Comparison of ENCODE assay signal across 8 cellular contexts in the genomic region with DNA sequence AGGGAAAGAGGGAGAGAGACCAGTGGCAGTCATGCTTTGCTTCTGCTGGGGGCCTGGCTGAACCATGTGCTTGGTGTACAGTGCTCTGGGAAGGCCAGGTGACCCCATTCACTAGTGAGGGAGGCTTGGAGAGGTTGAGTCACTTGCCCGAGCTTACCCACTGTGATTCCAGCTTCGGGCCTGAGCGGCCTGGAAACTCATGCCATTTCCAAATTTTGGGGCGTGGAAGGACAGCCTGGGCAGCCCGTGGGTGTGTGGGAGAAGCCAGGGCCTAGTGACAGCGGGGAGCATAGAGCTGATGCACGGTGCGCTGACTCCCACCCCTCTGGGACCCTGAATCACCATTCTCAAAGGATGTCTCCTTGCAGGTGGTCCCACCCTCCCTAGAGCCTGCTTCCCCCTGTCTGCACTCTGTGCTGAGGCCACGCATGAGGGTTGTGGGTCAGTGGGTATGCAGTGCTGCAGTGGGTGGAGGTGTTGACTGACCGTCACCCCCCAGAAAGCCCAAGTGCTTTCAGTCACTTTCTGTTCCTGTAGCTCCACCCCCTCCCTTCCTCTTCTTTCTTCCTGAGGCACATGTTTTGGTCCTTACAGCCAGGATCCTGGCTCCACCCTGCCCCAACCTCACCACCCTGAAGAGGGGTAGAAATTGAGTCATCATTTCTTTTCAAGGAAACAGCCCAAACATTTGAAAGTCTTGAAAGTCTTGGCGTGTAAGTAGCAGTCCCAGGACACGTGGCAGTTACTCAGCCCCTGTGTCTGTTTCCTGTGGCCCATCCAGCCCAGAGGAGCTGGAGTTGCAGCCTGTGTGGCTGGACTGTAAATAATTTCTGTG. TPM values are rescaled to one million over a fixed set of nuclear protein-coding genes. Genes with fewer than 3 reads are reported as not detected.
DNase-seq lines count a peak whose midpoint lies in the region; ATAC-seq and TF ChIP-seq lines count a peak whose summit lies in the region.

No MANE protein-coding gene starts in this region.

- DNase-seq in EH (ENCODE audit: low read depth), result peak; percentile 99
- peak; percentile 84 for DNase-seq in Karpas-422
- peak; percentile 84 for DNase-seq in activated CD8-positive, alpha-beta memory T cell treated with anti-CD3 and anti-CD28 coated beads, Interleukin-2, amount 10 ng/mL, durations not matched to agents 7 days and 5 days
- DNase-seq in fibroblast of pulmonary artery (ENCODE audit: low read depth), result peak; percentile 95
- peak; percentile 80 to 81 for DNase-seq in psoas muscle

- peaks cover 80% of the 10 kb centered on the region for H3K4me1 ChIP-seq in Karpas-422 (ENCODE audit: low read length)
- peaks cover 44% of the 10 kb centered on the region for H3K4me1 ChIP-seq in psoas muscle

- peaks cover 70% of the 10 kb centered on the region for H3K79me2 ChIP-seq in Karpas-422 (ENCODE audit: low read length)

- peak overlapping the region; percentile 87 for H3K4me2 ChIP-seq in Karpas-422 (ENCODE audit: low read depth, low read length, poor library complexity, severe bottlenecking)

- no peaks in the 10 kb centered on the region for H3K9me3 Mint-ChIP-seq in activated CD8-positive, alpha-beta memory T cell treated with anti-CD3 and anti-CD28 coated beads, Interleukin-2, amount 10 ng/mL, durations not matched to agents 7 days and 5 days (ENCODE audit: low read depth)

- TF ChIP-seq CTCF in fibroblast of pulmonary artery (IDR thresholded peaks at IDR 0.05; ENCODE audit: low read length, missing control alignments) (no peak), psoas muscle (IDR thresholded peaks at IDR 0.05) (no peak)

- CTCF ChIA-PET in activated CD8-positive, alpha-beta memory T cell treated with anti-CD3 and anti-CD28 coated beads, Interleukin-2, amount 10 ng/mL, durations not matched to agents 7 days and 5 days (lab: Charles Lee), result interaction anchor here (1.0 to 1.5 kb wide), 2 partner anchors 57 to 171 kb away, joined by 3 to 4 read pairs; no protein-coding TSS in a partner anchor

- H3K27me3 Mint-ChIP-seq in activated CD8-positive, alpha-beta memory T cell treated with anti-CD3 and anti-CD28 coated beads, Interleukin-2, amount 10 ng/mL, durations not matched to agents 7 days and 5 days, result no peaks in the 10 kb centered on the region

- peaks cover 22% of the 10 kb centered on the region; the same call in 1 of the 2 replicates for H4K20me1 ChIP-seq in Karpas-422 (ENCODE audit: insufficient read depth, low read depth, low read length)

- H3K27ac ChIP-seq in Karpas-422 (ENCODE audit: low read length) (peak overlapping the region; percentile 100), psoas muscle (peak overlapping the region; percentile 67)

- whole genome bisulfite sequencing in psoas muscle, 3 donors, result 60 to 74% (median 69%) methylated on average over 11 to 12 of the region's 12 CpGs

- H3K27me3 ChIP-seq in Karpas-422 (ENCODE audit: low read length), result no peaks in the 10 kb centered on the region
- no peaks in the 10 kb centered on the region for H3K27me3 ChIP-seq in psoas muscle (ENCODE audit: insufficient read depth in 3 of 3, low read length in 2 of 3)

- no peaks in the 10 kb centered on the region for H3K9me3 ChIP-seq in Karpas-422 (ENCODE audit: low read length)
- no peaks in the 10 kb centered on the region for H3K9me3 ChIP-seq in psoas muscle

- peaks cover 12% of the 10 kb centered on the region for H3K36me3 Mint-ChIP-seq in activated CD8-positive, alpha-beta memory T cell treated with anti-CD3 and anti-CD28 coated beads, Interleukin-2, amount 10 ng/mL, durations not matched to agents 7 days and 5 days

- H3K4me3 Mint-ChIP-seq in activated CD8-positive, alpha-beta memory T cell treated with anti-CD3 and anti-CD28 coated beads, Interleukin-2, amount 10 ng/mL, durations not matched to agents 7 days and 5 days, result peak overlapping the region; percentile 20

- ATAC-seq in GM21529 (IDR thresholded peaks at IDR 0.05; ENCODE audit: unreplicated experiment) (peak; percentile 40), psoas muscle (peak in 3 of 4 donors; percentile 17 to 18 (median 18)), HG03469 (IDR thresholded peaks at IDR 0.05; ENCODE audit: unreplicated experiment) (no peak), HG02970 (IDR thresholded peaks at IDR 0.05; ENCODE audit: low FRiP score, unreplicated experiment) (no peak)
- peak; percentile 85 for ATAC-seq in activated CD8-positive, alpha-beta memory T cell treated with anti-CD3 and anti-CD28 coated beads, Interleukin-2, amount 10 ng/mL, durations not matched to agents 7 days and 5 days

- H3K9me2 ChIP-seq in Karpas-422 (replicated peaks; ENCODE audit: insufficient read depth, low read length), result no peaks in the 10 kb centered on the region

- H3K9ac ChIP-seq in Karpas-422 (ENCODE audit: low read length), result peak overlapping the region; percentile 87

- H3K4me3 ChIP-seq in Karpas-422 (ENCODE audit: low read length), result peak overlapping the region; percentile 49
- peak overlapping the region; percentile 12 for H3K4me3 ChIP-seq in fibroblast of pulmonary artery (replicated peaks; ENCODE audit: low read depth, low read length)
- H3K4me3 ChIP-seq in psoas muscle, result no peak overlapping the region

- intact Hi-C loops in psoas muscle (cut with DNase I), result no loop called here

- H3K4me1 Mint-ChIP-seq in activated CD8-positive, alpha-beta memory T cell treated with anti-CD3 and anti-CD28 coated beads, Interleukin-2, amount 10 ng/mL, durations not matched to agents 7 days and 5 days, result peaks cover 65% of the 10 kb centered on the region

- peak overlapping the region; percentile 93 for H3K27ac Mint-ChIP-seq in activated CD8-positive, alpha-beta memory T cell treated with anti-CD3 and anti-CD28 coated beads, Interleukin-2, amount 10 ng/mL, durations not matched to agents 7 days and 5 days

- H3K36me3 ChIP-seq in Karpas-422 (ENCODE audit: insufficient read depth, low read length) (peaks cover 30% of the 10 kb centered on the region), psoas muscle (ENCODE audit: insufficient read depth in 1 of 2, low read depth in 1 of 2) (peaks cover 0 to 10% of the 10 kb centered on the region in 2 donors)

- no peak overlapping the region for H2AFZ ChIP-seq in Karpas-422 (ENCODE audit: low read length)

RNA-seq across cellular contexts. Expression of gene TTC7A, which starts 43.8 kb away (rescaled TPM):
- total RNA-seq in Karpas-422 (2014; rRNA removed; shearing (Covaris generic); ENCODE audit: low replicate concordance), result 53.7 and 54.6 TPM in 2 replicates
- total RNA-seq in activated CD8-positive, alpha-beta memory T cell treated with anti-CD3 and anti-CD28 coated beads, Interleukin-2, amount 10 ng/mL, durations not matched to agents 7 days and 5 days, result 10 to 100 TPM; 67.5 to 79.0 TPM
- total RNA-seq in psoas muscle, result 1 to 10 TPM; 3.6 to 5.9 (median 4.0) TPM
- polyA plus RNA-seq in psoas muscle, result 1 to 10 TPM; 1.7 to 2.7 (median 2.2) TPM

Comparison
In these comparisons a context has a peak if more than half of its experiments do, and no peak if none do; other contexts are left out.
1. ATAC-seq: peak in GM21529 (single experiment), activated CD8-positive, alpha-beta memory T cell treated with anti-CD3 and anti-CD28 coated beads, Interleukin-2, amount 10 ng/mL, durations not matched to agents 7 days and 5 days (single experiment) and psoas muscle (3 of 4); none in HG03469 (single experiment) and HG02970 (single experiment).
2. Peak in every context shown above with its lines, with median percentiles within 50 percentile points of each other: DNase-seq.